ENCODE assay signal across 1 cellular context in the genomic region with DNA sequence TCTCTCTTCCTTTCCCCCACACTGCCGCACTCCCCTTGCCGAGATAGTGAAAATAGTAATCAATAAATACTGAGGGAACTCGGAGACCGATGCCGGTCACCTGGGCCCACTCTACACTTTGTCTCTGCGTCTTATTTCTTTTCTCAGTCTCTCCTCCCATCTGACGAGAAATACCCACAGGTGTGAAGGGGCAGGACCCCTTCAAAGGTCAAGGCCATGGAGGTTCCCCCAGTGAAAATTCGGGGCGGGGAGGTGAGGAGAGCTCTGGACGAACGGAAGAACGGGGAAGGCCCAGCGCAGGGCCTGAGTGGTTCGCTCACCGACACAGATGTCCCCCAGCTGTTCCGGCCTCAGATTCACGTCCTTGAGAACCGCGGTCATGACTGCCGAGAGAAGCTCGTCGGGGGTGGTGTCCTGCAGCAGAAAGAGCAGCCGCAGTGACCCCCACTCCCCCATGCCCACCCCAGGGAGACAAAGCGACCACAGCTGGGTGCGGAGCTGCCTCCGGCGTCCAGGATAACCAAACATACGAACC.
TF ChIP-seq lines count a peak whose summit lies in the region.

No MANE protein-coding gene starts in this region.

TF ChIP-seq in GM23338, 12 proteins besides CTCF, POLR2A, EP300 and RAD21 (continued from another document):
- TF ChIP-seq, protein P1, sequence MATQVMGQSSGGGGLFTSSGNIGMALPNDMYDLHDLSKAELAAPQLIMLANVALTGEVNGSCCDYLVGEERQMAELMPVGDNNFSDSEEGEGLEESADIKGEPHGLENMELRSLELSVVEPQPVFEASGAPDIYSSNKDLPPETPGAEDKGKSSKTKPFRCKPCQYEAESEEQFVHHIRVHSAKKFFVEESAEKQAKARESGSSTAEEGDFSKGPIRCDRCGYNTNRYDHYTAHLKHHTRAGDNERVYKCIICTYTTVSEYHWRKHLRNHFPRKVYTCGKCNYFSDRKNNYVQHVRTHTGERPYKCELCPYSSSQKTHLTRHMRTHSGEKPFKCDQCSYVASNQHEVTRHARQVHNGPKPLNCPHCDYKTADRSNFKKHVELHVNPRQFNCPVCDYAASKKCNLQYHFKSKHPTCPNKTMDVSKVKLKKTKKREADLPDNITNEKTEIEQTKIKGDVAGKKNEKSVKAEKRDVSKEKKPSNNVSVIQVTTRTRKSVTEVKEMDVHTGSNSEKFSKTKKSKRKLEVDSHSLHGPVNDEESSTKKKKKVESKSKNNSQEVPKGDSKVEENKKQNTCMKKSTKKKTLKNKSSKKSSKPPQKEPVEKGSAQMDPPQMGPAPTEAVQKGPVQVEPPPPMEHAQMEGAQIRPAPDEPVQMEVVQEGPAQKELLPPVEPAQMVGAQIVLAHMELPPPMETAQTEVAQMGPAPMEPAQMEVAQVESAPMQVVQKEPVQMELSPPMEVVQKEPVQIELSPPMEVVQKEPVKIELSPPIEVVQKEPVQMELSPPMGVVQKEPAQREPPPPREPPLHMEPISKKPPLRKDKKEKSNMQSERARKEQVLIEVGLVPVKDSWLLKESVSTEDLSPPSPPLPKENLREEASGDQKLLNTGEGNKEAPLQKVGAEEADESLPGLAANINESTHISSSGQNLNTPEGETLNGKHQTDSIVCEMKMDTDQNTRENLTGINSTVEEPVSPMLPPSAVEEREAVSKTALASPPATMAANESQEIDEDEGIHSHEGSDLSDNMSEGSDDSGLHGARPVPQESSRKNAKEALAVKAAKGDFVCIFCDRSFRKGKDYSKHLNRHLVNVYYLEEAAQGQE (IDR thresholded peaks at IDR 0.05; ENCODE audit: unreplicated experiment): no peak
- TF ChIP-seq JUNB (IDR thresholded peaks at IDR 0.05; ENCODE audit: unreplicated experiment) (no peak), EZH2 (IDR thresholded peaks at IDR 0.05; ENCODE audit: low read depth, unreplicated experiment) (no peak), STAT1 (IDR thresholded peaks at IDR 0.05; ENCODE audit: unreplicated experiment) (no peak), ZNF331 (CRISPR knock-in tag; IDR thresholded peaks at IDR 0.05; ENCODE audit: low read depth) (no peak), EZH2phosphoT487 (IDR thresholded peaks at IDR 0.05; ENCODE audit: unreplicated experiment) (no peak), NANOG (IDR thresholded peaks at IDR 0.05; ENCODE audit: borderline replicate concordance) (no peak), CREB1 (CRISPR knock-in tag; IDR thresholded peaks at IDR 0.05; ENCODE audit: low read depth) (no peak), POLR2AphosphoS5 (IDR thresholded peaks at IDR 0.05; ENCODE audit: low read depth) (no peak)
- TF ChIP-seq, protein P2, sequence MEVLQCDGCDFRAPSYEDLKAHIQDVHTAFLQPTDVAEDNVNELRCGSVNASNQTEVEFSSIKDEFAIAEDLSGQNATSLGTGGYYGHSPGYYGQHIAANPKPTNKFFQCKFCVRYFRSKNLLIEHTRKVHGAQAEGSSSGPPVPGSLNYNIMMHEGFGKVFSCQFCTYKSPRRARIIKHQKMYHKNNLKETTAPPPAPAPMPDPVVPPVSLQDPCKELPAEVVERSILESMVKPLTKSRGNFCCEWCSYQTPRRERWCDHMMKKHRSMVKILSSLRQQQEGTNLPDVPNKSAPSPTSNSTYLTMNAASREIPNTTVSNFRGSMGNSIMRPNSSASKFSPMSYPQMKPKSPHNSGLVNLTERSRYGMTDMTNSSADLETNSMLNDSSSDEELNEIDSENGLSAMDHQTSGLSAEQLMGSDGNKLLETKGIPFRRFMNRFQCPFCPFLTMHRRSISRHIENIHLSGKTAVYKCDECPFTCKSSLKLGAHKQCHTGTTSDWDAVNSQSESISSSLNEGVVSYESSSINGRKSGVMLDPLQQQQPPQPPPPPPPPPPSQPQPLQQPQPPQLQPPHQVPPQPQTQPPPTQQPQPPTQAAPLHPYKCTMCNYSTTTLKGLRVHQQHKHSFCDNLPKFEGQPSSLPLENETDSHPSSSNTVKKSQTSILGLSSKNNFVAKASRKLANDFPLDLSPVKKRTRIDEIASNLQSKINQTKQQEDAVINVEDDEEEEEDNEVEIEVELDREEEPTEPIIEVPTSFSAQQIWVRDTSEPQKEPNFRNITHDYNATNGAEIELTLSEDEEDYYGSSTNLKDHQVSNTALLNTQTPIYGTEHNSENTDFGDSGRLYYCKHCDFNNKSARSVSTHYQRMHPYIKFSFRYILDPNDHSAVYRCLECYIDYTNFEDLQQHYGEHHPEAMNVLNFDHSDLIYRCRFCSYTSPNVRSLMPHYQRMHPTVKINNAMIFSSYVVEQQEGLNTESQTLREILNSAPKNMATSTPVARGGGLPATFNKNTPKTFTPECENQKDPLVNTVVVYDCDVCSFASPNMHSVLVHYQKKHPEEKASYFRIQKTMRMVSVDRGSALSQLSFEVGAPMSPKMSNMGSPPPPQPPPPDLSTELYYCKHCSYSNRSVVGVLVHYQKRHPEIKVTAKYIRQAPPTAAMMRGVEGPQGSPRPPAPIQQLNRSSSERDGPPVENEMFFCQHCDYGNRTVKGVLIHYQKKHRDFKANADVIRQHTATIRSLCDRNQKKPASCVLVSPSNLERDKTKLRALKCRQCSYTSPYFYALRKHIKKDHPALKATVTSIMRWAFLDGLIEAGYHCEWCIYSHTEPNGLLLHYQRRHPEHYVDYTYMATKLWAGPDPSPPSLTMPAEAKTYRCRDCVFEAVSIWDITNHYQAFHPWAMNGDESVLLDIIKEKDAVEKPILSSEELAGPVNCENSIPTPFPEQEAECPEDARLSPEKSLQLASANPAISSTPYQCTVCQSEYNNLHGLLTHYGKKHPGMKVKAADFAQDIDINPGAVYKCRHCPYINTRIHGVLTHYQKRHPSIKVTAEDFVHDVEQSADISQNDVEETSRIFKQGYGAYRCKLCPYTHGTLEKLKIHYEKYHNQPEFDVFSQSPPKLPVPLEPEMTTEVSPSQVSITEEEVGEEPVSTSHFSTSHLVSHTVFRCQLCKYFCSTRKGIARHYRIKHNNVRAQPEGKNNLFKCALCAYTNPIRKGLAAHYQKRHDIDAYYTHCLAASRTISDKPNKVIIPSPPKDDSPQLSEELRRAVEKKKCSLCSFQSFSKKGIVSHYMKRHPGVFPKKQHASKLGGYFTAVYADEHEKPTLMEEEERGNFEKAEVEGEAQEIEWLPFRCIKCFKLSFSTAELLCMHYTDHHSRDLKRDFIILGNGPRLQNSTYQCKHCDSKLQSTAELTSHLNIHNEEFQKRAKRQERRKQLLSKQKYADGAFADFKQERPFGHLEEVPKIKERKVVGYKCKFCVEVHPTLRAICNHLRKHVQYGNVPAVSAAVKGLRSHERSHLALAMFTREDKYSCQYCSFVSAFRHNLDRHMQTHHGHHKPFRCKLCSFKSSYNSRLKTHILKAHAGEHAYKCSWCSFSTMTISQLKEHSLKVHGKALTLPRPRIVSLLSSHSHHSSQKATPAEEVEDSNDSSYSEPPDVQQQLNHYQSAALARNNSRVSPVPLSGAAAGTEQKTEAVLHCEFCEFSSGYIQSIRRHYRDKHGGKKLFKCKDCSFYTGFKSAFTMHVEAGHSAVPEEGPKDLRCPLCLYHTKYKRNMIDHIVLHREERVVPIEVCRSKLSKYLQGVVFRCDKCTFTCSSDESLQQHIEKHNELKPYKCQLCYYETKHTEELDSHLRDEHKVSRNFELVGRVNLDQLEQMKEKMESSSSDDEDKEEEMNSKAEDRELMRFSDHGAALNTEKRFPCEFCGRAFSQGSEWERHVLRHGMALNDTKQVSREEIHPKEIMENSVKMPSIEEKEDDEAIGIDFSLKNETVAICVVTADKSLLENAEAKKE (CRISPR knock-in tag; IDR thresholded peaks at IDR 0.05): no peak
